Comparison of ENCODE assay signal across 31 cellular contexts in genomic region chr16:9567674-9568073, GRCh38.
DNase-seq lines count a peak whose midpoint lies in the region; ATAC-seq, FAIRE-seq and TF ChIP-seq lines count a peak whose summit lies in the region.
"Had no signal": no experiment of that assay in that cellular context is flagged by ENCODE, and none has a peak within 500 bp of the region (broad histone marks: within the 10 kb centered on the region; RNA-seq: fewer than 3 reads in every experiment).

No MANE protein-coding gene starts in this region.

- no peaks in the 10 kb centered on the region for H3K9me3 Mint-ChIP-seq in GM23338
- H3K9me3 Mint-ChIP-seq in CD14-positive monocyte: peaks cover 0 to 6% (median 0%) of the 10 kb centered on the region in 7 donors
- H3K9me3 Mint-ChIP-seq: CD4-positive, alpha-beta T cell had no signal

- 24% methylated on average over 7 of the region's 7 CpGs for WGBS in prostate gland

- TF ChIP-seq CTCF in GM23338 (conservative IDR thresholded peaks at IDR 0.05; ENCODE audit: low read depth in 2 of 2) (no peak), prostate gland (IDR thresholded peaks at IDR 0.05) (no peak), CD14-positive monocyte (IDR thresholded peaks at IDR 0.05) (no peak)

- H3K27me3 Mint-ChIP-seq in GM23338 (ENCODE audit: insufficient read depth, low read depth, poor library complexity) (no peaks in the 10 kb centered on the region), CD14-positive monocyte (ENCODE audit: low read depth in 3 of 3) (peaks cover 0 to 1% (median under 1%) of the 10 kb centered on the region in 3 donors)
- H3K27me3 Mint-ChIP-seq: CD4-positive, alpha-beta T cell had no signal

- no peak for ATAC-seq in GM23338
- ATAC-seq: activated T-cell treated with anti-CD3 and anti-CD28 coated beads, Interleukin-2, amount 50 U/mL, for 4 hours; left ventricle myocardium superior had no signal

- H3K4me3 ChIP-seq in GM23338: no peak overlapping the region
- no peak overlapping the region for H3K4me3 ChIP-seq in prostate gland
- H3K4me3 ChIP-seq: coronary artery, Peyer's patch, skin epidermis, suprapubic skin, upper lobe of left lung had no signal

- no peaks in the 10 kb centered on the region for H3K9me3 ChIP-seq in prostate gland
- H3K9me3 ChIP-seq: Peyer's patch, suprapubic skin, upper lobe of left lung had no signal

- H3F3A ChIP-seq in GM23338 (replicated peaks; ENCODE audit: low read depth): no peaks in the 10 kb centered on the region

- intact Hi-C loops in prostate gland (cut with DNase I) (no loop called here), CD14-positive monocyte (cut with micrococcal nuclease) (no loop called here)

- peaks cover 3% of the 10 kb centered on the region; the same call in 2 of the 3 replicates for H3K4me1 Mint-ChIP-seq in GM23338
- no peaks in the 10 kb centered on the region for H3K4me1 Mint-ChIP-seq in CD14-positive monocyte
- H3K4me1 Mint-ChIP-seq: neural crest cell had no signal

- no peak overlapping the region for H3K4me2 ChIP-seq in GM23338

- H3K27me3 ChIP-seq in GM23338 (ENCODE audit: insufficient read depth) (no peaks in the 10 kb centered on the region), prostate gland (replicated peaks; ENCODE audit: insufficient read depth) (no peaks in the 10 kb centered on the region)
- H3K27me3 ChIP-seq: Peyer's patch, suprapubic skin, upper lobe of left lung had no signal

- H3K36me3 Mint-ChIP-seq in GM23338 (ENCODE audit: low read depth): no peaks in the 10 kb centered on the region
- no peaks in the 10 kb centered on the region for H3K36me3 Mint-ChIP-seq in CD14-positive monocyte

- DNase-seq in NCI-H82 (lab: John Stamatoyannopoulos, UW): peak; percentile 12
- no peak for DNase-seq in NCI-H82 treated with DMSO at 0.1 percent for 48 hours (lab: John Stamatoyannopoulos, UW; ENCODE audit: unreplicated experiment)
- DNase-seq in GM23338 (ENCODE audit: low spot score): no peak
- DNase-seq in NCI-H69 (lab: John Stamatoyannopoulos, UW): peak; percentile 54
- peak; percentile 14 for DNase-seq in prostate gland (ENCODE audit: low spot score)
- no peak for DNase-seq in NCI-H128 (lab: John Stamatoyannopoulos, UW; ENCODE audit: unreplicated experiment)
- no peak for DNase-seq in CD14-positive monocyte (ENCODE audit: low spot score)
- DNase-seq in GM12891 (ENCODE audit: insufficient read length, low spot score): no peak
- DNase-seq: activated CD4-positive, CD25-positive, alpha-beta regulatory T cell treated with anti-CD3 and anti-CD28 coated beads, Interleukin-2, amount 50 U/mL, for 72 hours; activated T-cell treated with anti-CD3 and anti-CD28 coated beads, Interleukin-2, amount 50 U/mL, for 4 hours; CD4-positive, alpha-beta T cell; effector memory CD4-positive, alpha-beta T cell; H7; Kasumi-1; left ventricle myocardium superior; MV-4-11; NCI-H146; NCI-H2171 treated with DMSO at 0.1 percent for 48 hours; NCI-H526; Peyer's patch; SHP77; stimulated activated naive CD4-positive, alpha-beta T cell had no signal

- H3K27ac Mint-ChIP-seq in GM23338: no peak overlapping the region
- no peak overlapping the region for H3K27ac Mint-ChIP-seq in CD14-positive monocyte
- H3K27ac Mint-ChIP-seq: CD4-positive, alpha-beta T cell had no signal

- H3K9me2 ChIP-seq in GM23338 (ENCODE audit: insufficient read depth): peaks cover 7% of the 10 kb centered on the region; the same call in 1 of the 2 replicates

- H3K27ac ChIP-seq in GM23338 (ENCODE audit: low read depth) (no peak overlapping the region), prostate gland (no peak overlapping the region)
- H3K27ac ChIP-seq: coronary artery, epithelial cell of prostate, parathyroid adenoma, Peyer's patch, skin epidermis, suprapubic skin had no signal

- peak overlapping the region; percentile 59; the same call in 1 of the 2 replicates for H2AFZ ChIP-seq in GM23338
- H2AFZ ChIP-seq: parathyroid adenoma had no signal

- peaks cover 7% of the 10 kb centered on the region; the same call in 1 of the 2 replicates for H3K4me1 ChIP-seq in GM23338 (ENCODE audit: insufficient read depth)
- no peaks in the 10 kb centered on the region for H3K4me1 ChIP-seq in prostate gland (replicated peaks)
- H3K4me1 ChIP-seq: parathyroid adenoma, Peyer's patch, suprapubic skin had no signal

- no peaks in the 10 kb centered on the region for H3K79me2 ChIP-seq in GM23338 (replicated peaks; ENCODE audit: insufficient read depth)
- H3K79me2 ChIP-seq: parathyroid adenoma had no signal

- no peaks in the 10 kb centered on the region for H4K20me1 ChIP-seq in GM23338 (replicated peaks; ENCODE audit: insufficient read depth)

- H3K4me3 Mint-ChIP-seq in GM23338 (no peak overlapping the region), CD14-positive monocyte (no peak overlapping the region)
- H3K4me3 Mint-ChIP-seq: activated T-cell treated with anti-CD3 and anti-CD28 coated beads, Interleukin-2, amount 50 U/mL, for 4 hours; CD4-positive, alpha-beta T cell; neural crest cell had no signal

- FAIRE-seq in GM12891 (lab: Jason Lieb, UNC): no peak
- FAIRE-seq: A204.1, D721Med had no signal

- TF ChIP-seq POLR2A in prostate gland (IDR thresholded peaks at IDR 0.05) (no peak), GM12891 (IDR thresholded peaks at IDR 0.05; ENCODE audit: low read depth, low read length) (no peak)

- H3K36me3 ChIP-seq in GM23338 (ENCODE audit: insufficient read depth) (no peaks in the 10 kb centered on the region), prostate gland (no peaks in the 10 kb centered on the region)
- H3K36me3 ChIP-seq: Peyer's patch, suprapubic skin, upper lobe of left lung had no signal

TF ChIP-seq in GM23338, 12 proteins besides CTCF, POLR2A, EP300 and RAD21 (continues in another document):
- TF ChIP-seq POLR2AphosphoS5 (IDR thresholded peaks at IDR 0.05; ENCODE audit: low read depth): no peak
- TF ChIP-seq, protein P1, sequence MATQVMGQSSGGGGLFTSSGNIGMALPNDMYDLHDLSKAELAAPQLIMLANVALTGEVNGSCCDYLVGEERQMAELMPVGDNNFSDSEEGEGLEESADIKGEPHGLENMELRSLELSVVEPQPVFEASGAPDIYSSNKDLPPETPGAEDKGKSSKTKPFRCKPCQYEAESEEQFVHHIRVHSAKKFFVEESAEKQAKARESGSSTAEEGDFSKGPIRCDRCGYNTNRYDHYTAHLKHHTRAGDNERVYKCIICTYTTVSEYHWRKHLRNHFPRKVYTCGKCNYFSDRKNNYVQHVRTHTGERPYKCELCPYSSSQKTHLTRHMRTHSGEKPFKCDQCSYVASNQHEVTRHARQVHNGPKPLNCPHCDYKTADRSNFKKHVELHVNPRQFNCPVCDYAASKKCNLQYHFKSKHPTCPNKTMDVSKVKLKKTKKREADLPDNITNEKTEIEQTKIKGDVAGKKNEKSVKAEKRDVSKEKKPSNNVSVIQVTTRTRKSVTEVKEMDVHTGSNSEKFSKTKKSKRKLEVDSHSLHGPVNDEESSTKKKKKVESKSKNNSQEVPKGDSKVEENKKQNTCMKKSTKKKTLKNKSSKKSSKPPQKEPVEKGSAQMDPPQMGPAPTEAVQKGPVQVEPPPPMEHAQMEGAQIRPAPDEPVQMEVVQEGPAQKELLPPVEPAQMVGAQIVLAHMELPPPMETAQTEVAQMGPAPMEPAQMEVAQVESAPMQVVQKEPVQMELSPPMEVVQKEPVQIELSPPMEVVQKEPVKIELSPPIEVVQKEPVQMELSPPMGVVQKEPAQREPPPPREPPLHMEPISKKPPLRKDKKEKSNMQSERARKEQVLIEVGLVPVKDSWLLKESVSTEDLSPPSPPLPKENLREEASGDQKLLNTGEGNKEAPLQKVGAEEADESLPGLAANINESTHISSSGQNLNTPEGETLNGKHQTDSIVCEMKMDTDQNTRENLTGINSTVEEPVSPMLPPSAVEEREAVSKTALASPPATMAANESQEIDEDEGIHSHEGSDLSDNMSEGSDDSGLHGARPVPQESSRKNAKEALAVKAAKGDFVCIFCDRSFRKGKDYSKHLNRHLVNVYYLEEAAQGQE (IDR thresholded peaks at IDR 0.05; ENCODE audit: unreplicated experiment): no peak
- no peak for TF ChIP-seq JUNB (IDR thresholded peaks at IDR 0.05; ENCODE audit: unreplicated experiment)
- TF ChIP-seq STAT1 (IDR thresholded peaks at IDR 0.05; ENCODE audit: unreplicated experiment): no peak
- TF ChIP-seq EZH2 (IDR thresholded peaks at IDR 0.05; ENCODE audit: low read depth, unreplicated experiment): no peak
- no peak for TF ChIP-seq ZNF114 (CRISPR knock-in tag; IDR thresholded peaks at IDR 0.05)
- TF ChIP-seq CREB1 (CRISPR knock-in tag; IDR thresholded peaks at IDR 0.05; ENCODE audit: low read depth): no peak

TF ChIP-seq in GM12891, 5 proteins besides CTCF, POLR2A, EP300 and RAD21:
- TF ChIP-seq POU2F2 (IDR thresholded peaks at IDR 0.05; ENCODE audit: low read depth, low read length) (no peak), POLR2AphosphoS5 (IDR thresholded peaks at IDR 0.05; ENCODE audit: low read depth, low read length) (no peak), SPI1 (IDR thresholded peaks at IDR 0.05; ENCODE audit: low read depth, low read length) (no peak), PAX5 (IDR thresholded peaks at IDR 0.05; ENCODE audit: insufficient read depth, low read length, severe bottlenecking) (no peak), TAF1 (IDR thresholded peaks at IDR 0.05; ENCODE audit: low read depth, low read length) (no peak)

Comparison
In these comparisons a context has a peak if more than half of its experiments do, and no peak if none do; other contexts are left out.
1. DNase-seq: peak in NCI-H82 (single experiment), NCI-H69 (single experiment) and prostate gland (single experiment); none in NCI-H82 treated with DMSO at 0.1 percent for 48 hours (single experiment), GM23338 (single experiment), NCI-H128 (single experiment), CD14-positive monocyte (single experiment) and GM12891 (single experiment).